ENCODE assay signal across 15 cellular contexts in genomic region chr17:82921426-82921825, GRCh38.
DNase-seq lines count a peak whose midpoint lies in the region; ATAC-seq and TF ChIP-seq lines count a peak whose summit lies in the region.
"Had no signal": no experiment of that assay in that cellular context is flagged by ENCODE, and none has a peak within 500 bp of the region (broad histone marks: within the 10 kb centered on the region; RNA-seq: fewer than 3 reads in every experiment).

No MANE protein-coding gene starts in this region.

- in situ Hi-C loops in Caki2 (cut with HindIII; ENCODE audit: low pct_unique_long_range_greater_than_20kb, low sequenced_read_pairs), result no loop called here

- H3K27me3 ChIP-seq in spleen (replicated peaks in 1 of 7) (no peaks in the 10 kb centered on the region), PC-3 (ENCODE audit: low read length) (no peaks in the 10 kb centered on the region)

- H3K79me2 ChIP-seq in PC-3 (ENCODE audit: low read length), result no peaks in the 10 kb centered on the region

- peaks cover 8% of the 10 kb centered on the region for H3K36me3 Mint-ChIP-seq in T-helper 17 cell (ENCODE audit: low read depth)

- 93 to 98% (median 97%) methylated on average over 13 of the region's 13 CpGs for WGBS in spleen, 5 donors

- H3K4me3 Mint-ChIP-seq in T-helper 17 cell, result no peak overlapping the region
- H3K4me3 Mint-ChIP-seq: CD14-positive monocyte; CD8-positive, alpha-beta memory T cell; H9; IgD-negative memory B cell had no signal

- DNase-seq in Caki2 (ENCODE audit: low read depth) (peak; percentile 65), NCI-H460 (ENCODE audit: extremely low read depth, low read depth) (peak; percentile 23), erythroblast (lab: John Stamatoyannopoulos, UW) (peak; percentile 10 to 15), spleen (peak; percentile 24), GM19238 (ENCODE audit: insufficient read length, low spot score) (no peak), T-helper 17 cell (no peak), PC-3 (no peak)
- DNase-seq: CD8-positive, alpha-beta memory T cell; DMS 273 treated with DMSO at 0.1 percent for 48 hours; GOT3; H9 had no signal

- ATAC-seq in T-helper 17 cell, result no peak
- no peak for ATAC-seq in PC-3
- ATAC-seq: A549 had no signal

- no peak overlapping the region for H3K9ac ChIP-seq in PC-3 (ENCODE audit: low read length)

- no peak overlapping the region for H3K27ac ChIP-seq in spleen
- no peak overlapping the region for H3K27ac ChIP-seq in PC-3 (ENCODE audit: low read length)
- H3K27ac ChIP-seq: A549 had no signal

- H3K27ac Mint-ChIP-seq in T-helper 17 cell, result no peak overlapping the region
- H3K27ac Mint-ChIP-seq: IgD-negative memory B cell had no signal

- POLR2A ChIA-PET in PC-3 (lab: Charles Lee; ENCODE audit: unreplicated experiment), result no interaction called here

- H3K9me3 ChIP-seq in spleen (no peaks in the 10 kb centered on the region), T-helper 17 cell (ENCODE audit: control insufficient read depth, low read length, poor library complexity, severe bottlenecking) (no peaks in the 10 kb centered on the region), PC-3 (ENCODE audit: low read length) (no peaks in the 10 kb centered on the region)
- H3K9me3 ChIP-seq: A549, Caco-2 had no signal

- no peaks in the 10 kb centered on the region for H3K27me3 Mint-ChIP-seq in T-helper 17 cell
- H3K27me3 Mint-ChIP-seq: CD8-positive, alpha-beta memory T cell; IgD-negative memory B cell had no signal

- CTCF ChIA-PET in PC-3 (lab: Charles Lee), result no interaction called here

- H3K4me1 Mint-ChIP-seq in T-helper 17 cell, result peaks cover 4% of the 10 kb centered on the region
- H3K4me1 Mint-ChIP-seq: H9 had no signal

- intact Hi-C loops in spleen (cut with DNase I; ENCODE audit: low total_unique reads), result no loop called here
- intact Hi-C loops in PC-3 (cut with micrococcal nuclease), result no loop called here

- no peak overlapping the region for H2AFZ ChIP-seq in PC-3 (ENCODE audit: low read length)

- TF ChIP-seq POLR2A in erythroblast (IDR thresholded peaks at IDR 0.05; ENCODE audit: low read length) (no peak), spleen (IDR thresholded peaks at IDR 0.05) (no peak)

- peaks cover 0 to 79% (median 34%) of the 10 kb centered on the region in 6 donors for H3K36me3 ChIP-seq in spleen
- no peaks in the 10 kb centered on the region for H3K36me3 ChIP-seq in PC-3 (ENCODE audit: low read depth, low read length)

- no TSS peak for BruUV-seq in PC-3 (replicated peaks; lab: Mats Ljungman, UMichigan)

- H3K4me2 ChIP-seq in PC-3 (ENCODE audit: low read length), result no peak overlapping the region
- H3K4me2 ChIP-seq: A549 had no signal

- H4K20me1 ChIP-seq in PC-3 (ENCODE audit: low read length), result no peaks in the 10 kb centered on the region

- H3K9me2 ChIP-seq in PC-3 (replicated peaks; ENCODE audit: low read length), result no peaks in the 10 kb centered on the region

- TF ChIP-seq CTCF in spleen (IDR thresholded peaks at IDR 0.05 in 8 of 11, conservative IDR thresholded peaks at IDR 0.05 in 3 of 11) (no peak), PC-3 (conservative IDR thresholded peaks at IDR 0.05; ENCODE audit: low read depth, low read length) (no peak)

- H3F3A ChIP-seq in PC-3 (ENCODE audit: low read length, unreplicated experiment), result no peaks in the 10 kb centered on the region

- peaks cover 0 to 9% (median 0%) of the 10 kb centered on the region in 6 donors for H3K4me1 ChIP-seq in spleen
- H3K4me1 ChIP-seq in PC-3 (ENCODE audit: insufficient read depth, low read length), result peaks cover 6% of the 10 kb centered on the region; the same call in 1 of the 2 replicates

- no peak overlapping the region for H3K4me3 ChIP-seq in spleen
- no peak overlapping the region for H3K4me3 ChIP-seq in PC-3 (ENCODE audit: low read length)
- H3K4me3 ChIP-seq: A549 had no signal

Comparison
In these comparisons a context has a peak if more than half of its experiments do, and no peak if none do; other contexts are left out.
1. DNase-seq: peak in Caki2 (single experiment), NCI-H460 (single experiment), erythroblast (2 of 2) and spleen (single experiment); none in GM19238 (single experiment), T-helper 17 cell (0 of 3) and PC-3 (single experiment).